In genomic region chr20:63894358-63895201, GRCh38 we compare ENCODE assay signal across 8 cellular contexts. TPM values are rescaled to one million over a fixed set of nuclear protein-coding genes. Genes with fewer than 3 reads are reported as not detected.
A peak's percentile ranks its signal among the peaks of the same experiment; 100 is the strongest.
DNase-seq lines count a peak whose midpoint lies in the region; ATAC-seq and TF ChIP-seq lines count a peak whose summit lies in the region.

TSS of gene DNAJC5 (plus strand) at chr20:63895126. CDS start at chr20:63928346, 33,220 bp downstream.

- H3K79me2 ChIP-seq in SU-DHL-6 (ENCODE audit: insufficient read depth, low read length) (peaks cover 41% of the 10 kb centered on the region), osteoblast (ENCODE audit: insufficient read depth, low read length) (peaks cover 44% of the 10 kb centered on the region)

- ATAC-seq in HG02623 (IDR thresholded peaks at IDR 0.05; ENCODE audit: unreplicated experiment): peak; percentile 79

- no peaks in the 10 kb centered on the region for H3K9me3 ChIP-seq in SU-DHL-6 (ENCODE audit: insufficient read depth, low read length)
- no peaks in the 10 kb centered on the region for H3K9me3 ChIP-seq in osteoblast (ENCODE audit: low read depth, low read length)

- peak within 1 kb of the TSS; percentile 94 for H3K27ac Mint-ChIP-seq in activated naive CD8-positive, alpha-beta T cell treated with anti-CD3 and anti-CD28 coated beads for 36 hours

- H3K4me1 Mint-ChIP-seq in activated naive CD8-positive, alpha-beta T cell treated with anti-CD3 and anti-CD28 coated beads for 36 hours: peaks cover 33% of the 10 kb centered on the region

- peak within 1 kb of the TSS; percentile 99 for H3K4me2 ChIP-seq in SU-DHL-6 (ENCODE audit: low read depth, low read length, poor library complexity, severe bottlenecking)
- peak within 1 kb of the TSS; percentile 93 for H3K4me2 ChIP-seq in osteoblast (ENCODE audit: insufficient read depth, low read length)

- H3K27ac ChIP-seq in SU-DHL-6 (ENCODE audit: low read depth, low read length) (peak within 1 kb of the TSS; percentile 69), osteoblast (ENCODE audit: low read depth, low read length) (peak within 1 kb of the TSS; percentile 62), temporal lobe (ENCODE audit: low read depth, low read length) (no peak within 1 kb of the TSS)

- DNase-seq in GM10266 (ENCODE audit: extremely low spot score) (peak; percentile 100), NCI-H1105 (lab: John Stamatoyannopoulos, UW) (peak; percentile 91), glomerular visceral epithelial cell (ENCODE audit: extremely low spot score) (peak; percentile 98), osteoblast (ENCODE audit: insufficient read length, low spot score, missing footprints) (peak; percentile 100)
- DNase-seq in activated naive CD8-positive, alpha-beta T cell treated with anti-CD3 and anti-CD28 coated beads for 36 hours: peak; percentile 96

- peaks cover 21% of the 10 kb centered on the region for H3K4me1 ChIP-seq in osteoblast (ENCODE audit: insufficient read depth, low read length)

- TF ChIP-seq CTCF in GM10266 (IDR thresholded peaks at IDR 0.05; ENCODE audit: control insufficient read depth, insufficient read depth, low read depth, missing control alignments) (no peak), SU-DHL-6 (IDR thresholded peaks at IDR 0.05; ENCODE audit: insufficient read depth, low read length, poor library complexity, severe bottlenecking) (no peak), osteoblast (IDR thresholded peaks at IDR 0.05; ENCODE audit: extremely low read depth, low read depth, low read length) (no peak)

- no peaks in the 10 kb centered on the region for H3K9me2 ChIP-seq in SU-DHL-6 (replicated peaks; ENCODE audit: insufficient read depth, low read length)

- H2AFZ ChIP-seq in SU-DHL-6 (ENCODE audit: low read depth, low read length, severe bottlenecking): peak within 1 kb of the TSS; percentile 74
- peak within 1 kb of the TSS; percentile 51 for H2AFZ ChIP-seq in osteoblast (ENCODE audit: low read length)

- H3K4me3 Mint-ChIP-seq in activated naive CD8-positive, alpha-beta T cell treated with anti-CD3 and anti-CD28 coated beads for 36 hours: peak within 1 kb of the TSS; percentile 92

- peak within 1 kb of the TSS; percentile 78 for H3K9ac ChIP-seq in SU-DHL-6 (ENCODE audit: low read length)

- H4K20me1 ChIP-seq in SU-DHL-6 (ENCODE audit: low read depth, low read length): no peaks in the 10 kb centered on the region; the same call in 1 of the 2 replicates
- H4K20me1 ChIP-seq in osteoblast (ENCODE audit: insufficient read depth, low read length): peaks cover 50% of the 10 kb centered on the region

- peaks cover 12% of the 10 kb centered on the region; the same call in 1 of the 2 replicates for H3F3A ChIP-seq in SU-DHL-6 (ENCODE audit: insufficient read depth)

- no peaks in the 10 kb centered on the region for H3K27me3 Mint-ChIP-seq in activated naive CD8-positive, alpha-beta T cell treated with anti-CD3 and anti-CD28 coated beads for 36 hours

- H3K27me3 ChIP-seq in SU-DHL-6 (ENCODE audit: low read length) (no peaks in the 10 kb centered on the region), osteoblast (ENCODE audit: insufficient read depth, low read length) (no peaks in the 10 kb centered on the region)

- H3K36me3 Mint-ChIP-seq in activated naive CD8-positive, alpha-beta T cell treated with anti-CD3 and anti-CD28 coated beads for 36 hours: peaks cover 16% of the 10 kb centered on the region

- H3K36me3 ChIP-seq in SU-DHL-6 (ENCODE audit: low read length): no peaks in the 10 kb centered on the region
- H3K36me3 ChIP-seq in osteoblast (ENCODE audit: insufficient read depth, low read length): peaks cover 39% of the 10 kb centered on the region

- H3K4me3 ChIP-seq in SU-DHL-6 (ENCODE audit: insufficient read depth, low read length, poor library complexity, severe bottlenecking) (peak within 1 kb of the TSS; percentile 88), osteoblast (ENCODE audit: insufficient read depth, low read length) (peak within 1 kb of the TSS; percentile 81)

- H3K9me3 Mint-ChIP-seq in activated naive CD8-positive, alpha-beta T cell treated with anti-CD3 and anti-CD28 coated beads for 36 hours: no peaks in the 10 kb centered on the region

RNA-seq across cellular contexts. Expression of gene DNAJC5, which starts in this region (rescaled TPM):
- total RNA-seq in activated naive CD8-positive, alpha-beta T cell treated with anti-CD3 and anti-CD28 coated beads for 36 hours: 10 to 100 TPM; 32.1 to 32.9 TPM
- total RNA-seq in osteoblast: 41.5 and 53.9 TPM in 2 replicates
- 75.7 TPM for total RNA-seq in temporal lobe
